1 cellular context compared by ENCODE assay signal in the genomic region with DNA sequence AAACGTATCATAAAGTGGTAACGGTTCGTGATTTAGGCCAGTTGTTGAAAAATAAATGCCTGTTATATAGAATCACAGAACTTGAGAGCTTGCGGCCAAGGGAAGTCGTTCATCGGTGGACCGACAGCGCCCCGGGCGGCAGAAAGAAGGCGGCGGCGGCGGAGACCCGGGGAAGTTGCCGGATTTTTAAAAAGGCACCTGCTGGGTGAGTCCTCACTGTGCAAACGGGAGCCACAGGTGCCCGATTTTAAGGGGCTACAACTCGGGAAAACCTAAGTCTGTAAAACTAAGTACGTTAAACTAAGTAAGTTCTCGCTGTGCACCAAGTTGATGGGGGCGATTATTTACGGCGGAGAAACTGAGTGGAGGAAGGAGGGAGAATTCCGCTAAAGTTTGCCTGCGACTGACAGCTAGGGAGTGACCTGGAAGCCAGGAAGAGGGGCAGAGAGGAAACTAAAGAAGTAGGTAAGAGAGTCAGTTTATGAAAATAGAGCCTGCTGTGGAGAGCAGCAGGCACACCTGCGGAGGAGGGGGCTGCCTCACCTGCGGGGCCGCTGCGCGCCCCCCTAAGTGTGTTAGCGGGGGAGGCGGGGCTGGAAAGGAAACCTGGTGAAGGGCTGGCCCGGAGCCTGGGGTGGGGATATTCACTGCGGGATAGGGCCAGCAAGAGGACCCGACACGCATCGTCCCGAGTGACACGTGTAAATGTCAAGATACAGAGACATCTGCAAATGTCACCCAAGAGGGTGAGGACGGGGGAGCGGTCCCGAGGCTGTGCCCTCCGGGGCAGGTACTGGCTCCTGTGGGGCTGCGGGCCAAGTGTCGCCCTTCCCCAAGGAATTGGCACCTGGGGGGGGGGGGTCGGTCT.
TF ChIP-seq lines count a peak whose summit lies in the region.

No MANE protein-coding gene starts in this region.

TF ChIP-seq in K562, 482 proteins besides CTCF, POLR2A, EP300 and RAD21 (continued from another document):
- TF ChIP-seq, protein P1, sequence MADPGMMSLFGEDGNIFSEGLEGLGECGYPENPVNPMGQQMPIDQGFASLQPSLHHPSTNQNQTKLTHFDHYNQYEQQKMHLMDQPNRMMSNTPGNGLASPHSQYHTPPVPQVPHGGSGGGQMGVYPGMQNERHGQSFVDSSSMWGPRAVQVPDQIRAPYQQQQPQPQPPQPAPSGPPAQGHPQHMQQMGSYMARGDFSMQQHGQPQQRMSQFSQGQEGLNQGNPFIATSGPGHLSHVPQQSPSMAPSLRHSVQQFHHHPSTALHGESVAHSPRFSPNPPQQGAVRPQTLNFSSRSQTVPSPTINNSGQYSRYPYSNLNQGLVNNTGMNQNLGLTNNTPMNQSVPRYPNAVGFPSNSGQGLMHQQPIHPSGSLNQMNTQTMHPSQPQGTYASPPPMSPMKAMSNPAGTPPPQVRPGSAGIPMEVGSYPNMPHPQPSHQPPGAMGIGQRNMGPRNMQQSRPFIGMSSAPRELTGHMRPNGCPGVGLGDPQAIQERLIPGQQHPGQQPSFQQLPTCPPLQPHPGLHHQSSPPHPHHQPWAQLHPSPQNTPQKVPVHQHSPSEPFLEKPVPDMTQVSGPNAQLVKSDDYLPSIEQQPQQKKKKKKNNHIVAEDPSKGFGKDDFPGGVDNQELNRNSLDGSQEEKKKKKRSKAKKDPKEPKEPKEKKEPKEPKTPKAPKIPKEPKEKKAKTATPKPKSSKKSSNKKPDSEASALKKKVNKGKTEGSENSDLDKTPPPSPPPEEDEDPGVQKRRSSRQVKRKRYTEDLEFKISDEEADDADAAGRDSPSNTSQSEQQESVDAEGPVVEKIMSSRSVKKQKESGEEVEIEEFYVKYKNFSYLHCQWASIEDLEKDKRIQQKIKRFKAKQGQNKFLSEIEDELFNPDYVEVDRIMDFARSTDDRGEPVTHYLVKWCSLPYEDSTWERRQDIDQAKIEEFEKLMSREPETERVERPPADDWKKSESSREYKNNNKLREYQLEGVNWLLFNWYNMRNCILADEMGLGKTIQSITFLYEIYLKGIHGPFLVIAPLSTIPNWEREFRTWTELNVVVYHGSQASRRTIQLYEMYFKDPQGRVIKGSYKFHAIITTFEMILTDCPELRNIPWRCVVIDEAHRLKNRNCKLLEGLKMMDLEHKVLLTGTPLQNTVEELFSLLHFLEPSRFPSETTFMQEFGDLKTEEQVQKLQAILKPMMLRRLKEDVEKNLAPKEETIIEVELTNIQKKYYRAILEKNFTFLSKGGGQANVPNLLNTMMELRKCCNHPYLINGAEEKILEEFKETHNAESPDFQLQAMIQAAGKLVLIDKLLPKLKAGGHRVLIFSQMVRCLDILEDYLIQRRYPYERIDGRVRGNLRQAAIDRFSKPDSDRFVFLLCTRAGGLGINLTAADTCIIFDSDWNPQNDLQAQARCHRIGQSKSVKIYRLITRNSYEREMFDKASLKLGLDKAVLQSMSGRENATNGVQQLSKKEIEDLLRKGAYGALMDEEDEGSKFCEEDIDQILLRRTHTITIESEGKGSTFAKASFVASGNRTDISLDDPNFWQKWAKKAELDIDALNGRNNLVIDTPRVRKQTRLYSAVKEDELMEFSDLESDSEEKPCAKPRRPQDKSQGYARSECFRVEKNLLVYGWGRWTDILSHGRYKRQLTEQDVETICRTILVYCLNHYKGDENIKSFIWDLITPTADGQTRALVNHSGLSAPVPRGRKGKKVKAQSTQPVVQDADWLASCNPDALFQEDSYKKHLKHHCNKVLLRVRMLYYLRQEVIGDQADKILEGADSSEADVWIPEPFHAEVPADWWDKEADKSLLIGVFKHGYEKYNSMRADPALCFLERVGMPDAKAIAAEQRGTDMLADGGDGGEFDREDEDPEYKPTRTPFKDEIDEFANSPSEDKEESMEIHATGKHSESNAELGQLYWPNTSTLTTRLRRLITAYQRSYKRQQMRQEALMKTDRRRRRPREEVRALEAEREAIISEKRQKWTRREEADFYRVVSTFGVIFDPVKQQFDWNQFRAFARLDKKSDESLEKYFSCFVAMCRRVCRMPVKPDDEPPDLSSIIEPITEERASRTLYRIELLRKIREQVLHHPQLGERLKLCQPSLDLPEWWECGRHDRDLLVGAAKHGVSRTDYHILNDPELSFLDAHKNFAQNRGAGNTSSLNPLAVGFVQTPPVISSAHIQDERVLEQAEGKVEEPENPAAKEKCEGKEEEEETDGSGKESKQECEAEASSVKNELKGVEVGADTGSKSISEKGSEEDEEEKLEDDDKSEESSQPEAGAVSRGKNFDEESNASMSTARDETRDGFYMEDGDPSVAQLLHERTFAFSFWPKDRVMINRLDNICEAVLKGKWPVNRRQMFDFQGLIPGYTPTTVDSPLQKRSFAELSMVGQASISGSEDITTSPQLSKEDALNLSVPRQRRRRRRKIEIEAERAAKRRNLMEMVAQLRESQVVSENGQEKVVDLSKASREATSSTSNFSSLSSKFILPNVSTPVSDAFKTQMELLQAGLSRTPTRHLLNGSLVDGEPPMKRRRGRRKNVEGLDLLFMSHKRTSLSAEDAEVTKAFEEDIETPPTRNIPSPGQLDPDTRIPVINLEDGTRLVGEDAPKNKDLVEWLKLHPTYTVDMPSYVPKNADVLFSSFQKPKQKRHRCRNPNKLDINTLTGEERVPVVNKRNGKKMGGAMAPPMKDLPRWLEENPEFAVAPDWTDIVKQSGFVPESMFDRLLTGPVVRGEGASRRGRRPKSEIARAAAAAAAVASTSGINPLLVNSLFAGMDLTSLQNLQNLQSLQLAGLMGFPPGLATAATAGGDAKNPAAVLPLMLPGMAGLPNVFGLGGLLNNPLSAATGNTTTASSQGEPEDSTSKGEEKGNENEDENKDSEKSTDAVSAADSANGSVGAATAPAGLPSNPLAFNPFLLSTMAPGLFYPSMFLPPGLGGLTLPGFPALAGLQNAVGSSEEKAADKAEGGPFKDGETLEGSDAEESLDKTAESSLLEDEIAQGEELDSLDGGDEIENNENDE (IDR thresholded peaks at IDR 0.05; ENCODE audit: low read depth, low read length): no peak
- TF ChIP-seq ZNF12 (CRISPR knock-in tag; IDR thresholded peaks at IDR 0.05): no peak
- TF ChIP-seq HMG20A (CRISPR knock-in tag; conservative IDR thresholded peaks at IDR 0.05): no peak
- TF ChIP-seq, protein P2, sequence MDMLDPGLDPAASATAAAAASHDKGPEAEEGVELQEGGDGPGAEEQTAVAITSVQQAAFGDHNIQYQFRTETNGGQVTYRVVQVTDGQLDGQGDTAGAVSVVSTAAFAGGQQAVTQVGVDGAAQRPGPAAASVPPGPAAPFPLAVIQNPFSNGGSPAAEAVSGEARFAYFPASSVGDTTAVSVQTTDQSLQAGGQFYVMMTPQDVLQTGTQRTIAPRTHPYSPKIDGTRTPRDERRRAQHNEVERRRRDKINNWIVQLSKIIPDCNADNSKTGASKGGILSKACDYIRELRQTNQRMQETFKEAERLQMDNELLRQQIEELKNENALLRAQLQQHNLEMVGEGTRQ (CRISPR knock-in tag; IDR thresholded peaks at IDR 0.05): no peak
TF ChIP-seq in K562: peak in this region for 0.
